Comparison of ENCODE assay signal across 20 cellular contexts in the genomic region with DNA sequence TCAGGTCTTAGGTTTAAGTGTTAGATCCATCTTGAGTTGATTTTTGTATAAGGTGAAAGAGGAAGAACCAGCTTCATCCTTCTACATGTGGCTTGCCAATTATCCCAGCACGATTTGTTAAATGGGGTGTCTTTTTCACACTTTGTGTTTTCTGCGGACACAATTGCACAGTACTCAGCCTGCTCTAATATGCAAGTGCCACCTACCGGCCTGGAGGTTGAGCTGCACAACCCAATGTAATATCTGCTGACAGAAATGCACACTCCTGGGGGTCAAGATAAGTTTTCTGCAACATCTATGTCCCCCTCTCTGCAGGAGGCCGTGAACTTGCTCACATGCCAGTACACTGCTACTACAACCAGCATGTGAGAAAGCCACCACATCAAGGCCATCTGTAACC.
A peak's percentile ranks its signal among the peaks of the same experiment; 100 is the strongest.
DNase-seq lines count a peak whose midpoint lies in the region; TF ChIP-seq lines count a peak whose summit lies in the region.
"Had no signal": no experiment of that assay in that cellular context is flagged by ENCODE, and none has a peak within 500 bp of the region (broad histone marks: within the 10 kb centered on the region; RNA-seq: fewer than 3 reads in every experiment).

No MANE protein-coding gene starts in this region.

- intact Hi-C loops in A673 (cut with micrococcal nuclease; ENCODE audit: unreplicated experiment): no loop called here
- intact Hi-C loops in activated T-helper 1 cell treated with anti-CD3 and anti-CD28 coated beads, Interleukin-12 subunit alpha, Interleukin-12 subunit beta, Interleukin-2, Interleukin-4 antibody, amounts not matched to agents 30 ng/mL and 10 ng/mL and 1 ng/mL, durations not matched to agents 14 hours and 24 hours and 36 hours (cut with micrococcal nuclease): no loop called here

- H3K27me3 Mint-ChIP-seq in activated T-helper 1 cell treated with anti-CD3 and anti-CD28 coated beads, Interleukin-12 subunit alpha, Interleukin-12 subunit beta, Interleukin-2, Interleukin-4 antibody, amounts not matched to agents 30 ng/mL and 10 ng/mL and 1 ng/mL, durations not matched to agents 14 hours and 24 hours and 36 hours (ENCODE audit: insufficient read depth): no peaks in the 10 kb centered on the region
- H3K27me3 Mint-ChIP-seq in neural progenitor cell (ENCODE audit: insufficient read depth, low read depth): no peaks in the 10 kb centered on the region
- H3K27me3 Mint-ChIP-seq: CD4-positive, CD25-positive, alpha-beta regulatory T cell had no signal

- H3K4me1 Mint-ChIP-seq in activated T-helper 1 cell treated with anti-CD3 and anti-CD28 coated beads, Interleukin-12 subunit alpha, Interleukin-12 subunit beta, Interleukin-2, Interleukin-4 antibody, amounts not matched to agents 30 ng/mL and 10 ng/mL and 1 ng/mL, durations not matched to agents 14 hours and 24 hours and 36 hours (ENCODE audit: low read depth): no peaks in the 10 kb centered on the region
- no peaks in the 10 kb centered on the region for H3K4me1 Mint-ChIP-seq in neural progenitor cell
- H3K4me1 Mint-ChIP-seq: CD4-positive, CD25-positive, alpha-beta regulatory T cell had no signal

- no peaks in the 10 kb centered on the region for H3K4me1 ChIP-seq in A673 (ENCODE audit: insufficient read depth, low read length, poor library complexity, severe bottlenecking)
- no peaks in the 10 kb centered on the region for H3K4me1 ChIP-seq in neural progenitor cell
- H3K4me1 ChIP-seq: SJCRH30 had no signal

- H2AFZ ChIP-seq in neural progenitor cell (replicated peaks): no peak overlapping the region
- H2AFZ ChIP-seq: GM23248 had no signal

- DNase-seq in A673 (ENCODE audit: low spot score) (peak; percentile 16), NB4 (ENCODE audit: low read depth) (peak; percentile 2), hippocampal formation (lab: John Stamatoyannopoulos, UW) (no peak), neural progenitor cell (ENCODE audit: low spot score) (no peak)
- no peak for DNase-seq in activated T-helper 1 cell treated with anti-CD3 and anti-CD28 coated beads, Interleukin-12 subunit alpha, Interleukin-12 subunit beta, Interleukin-2, Interleukin-4 antibody, amounts not matched to agents 30 ng/mL and 10 ng/mL and 1 ng/mL, durations not matched to agents 14 hours and 24 hours and 36 hours (ENCODE audit: low spot score)
- DNase-seq: ACHN; CD4-positive, CD25-positive, alpha-beta regulatory T cell; EL; GM23248; NCI-H1417; NCI-H1930; NCI-H2171; NCI-H446; NCI-H774; OCI-M1; SJCRH30 had no signal

- POLR2A ChIA-PET in A673 (lab: Charles Lee; ENCODE audit: low non-redundant PET): no interaction called here

- no peaks in the 10 kb centered on the region for H3K9me3 ChIP-seq in A673 (ENCODE audit: low read depth, low read length, poor library complexity, severe bottlenecking)
- H3K9me3 ChIP-seq in neural progenitor cell (ENCODE audit: low read depth): no peaks in the 10 kb centered on the region
- H3K9me3 ChIP-seq: SJCRH30 had no signal

- H3K27me3 ChIP-seq in A673 (replicated peaks; ENCODE audit: insufficient read depth, low read depth, low read length, poor library complexity) (no peaks in the 10 kb centered on the region), neural progenitor cell (no peaks in the 10 kb centered on the region)
- H3K27me3 ChIP-seq: SJCRH30 had no signal

- H3K79me2 ChIP-seq in neural progenitor cell (ENCODE audit: low read depth): no peaks in the 10 kb centered on the region

- H3K27ac Mint-ChIP-seq in activated T-helper 1 cell treated with anti-CD3 and anti-CD28 coated beads, Interleukin-12 subunit alpha, Interleukin-12 subunit beta, Interleukin-2, Interleukin-4 antibody, amounts not matched to agents 30 ng/mL and 10 ng/mL and 1 ng/mL, durations not matched to agents 14 hours and 24 hours and 36 hours: no peak overlapping the region
- H3K27ac Mint-ChIP-seq in neural progenitor cell: no peak overlapping the region
- H3K27ac Mint-ChIP-seq: CD4-positive, CD25-positive, alpha-beta regulatory T cell; T-helper 2 cell treated with Interferon-gamma antibody and Interleukin-4, amounts not matched to agents 5 μg/mL and 100 μg/mL, for 36 hours had no signal

- peak; percentile 40 for TF ChIP-seq CTCF in A673 (conservative IDR thresholded peaks at IDR 0.05; ENCODE audit: low read depth, low read length)
- TF ChIP-seq CTCF in GM12875 (IDR thresholded peaks at IDR 0.05; ENCODE audit: borderline replicate concordance, insufficient read depth, low read depth, low read length): peak; percentile 20; the same call in 1 of the 2 replicates
- TF ChIP-seq CTCF in NB4 (IDR thresholded peaks at IDR 0.05; ENCODE audit: low read depth, low read length): peak; percentile 18
- TF ChIP-seq CTCF in VCaP (conservative IDR thresholded peaks at IDR 0.05): peak; percentile 58
- no peak for TF ChIP-seq CTCF in neural progenitor cell (IDR thresholded peaks at IDR 0.05)

- CTCF ChIA-PET in A673 (lab: Charles Lee): no interaction called here

- no peaks in the 10 kb centered on the region for H3K36me3 ChIP-seq in A673 (ENCODE audit: insufficient read depth, low read length, poor library complexity, severe bottlenecking)
- H3K36me3 ChIP-seq in neural progenitor cell: no peaks in the 10 kb centered on the region
- H3K36me3 ChIP-seq: SJCRH30 had no signal

- no TSS peak for BruUV-seq in A673 (replicated peaks; lab: Mats Ljungman, UMichigan)

- H3K4me3 Mint-ChIP-seq in activated T-helper 1 cell treated with anti-CD3 and anti-CD28 coated beads, Interleukin-12 subunit alpha, Interleukin-12 subunit beta, Interleukin-2, Interleukin-4 antibody, amounts not matched to agents 30 ng/mL and 10 ng/mL and 1 ng/mL, durations not matched to agents 14 hours and 24 hours and 36 hours: no peak overlapping the region
- H3K4me3 Mint-ChIP-seq in neural progenitor cell: no peak overlapping the region
- H3K4me3 Mint-ChIP-seq: CD4-positive, CD25-positive, alpha-beta regulatory T cell; T-helper 2 cell treated with Interferon-gamma antibody and Interleukin-4, amounts not matched to agents 5 μg/mL and 100 μg/mL, for 36 hours had no signal

- H3K9ac ChIP-seq in neural progenitor cell: no peak overlapping the region
- H3K9ac ChIP-seq: GM23248, KMS-11 had no signal

- no peak for TF ChIP-seq POLR2A in NB4 (IDR thresholded peaks at IDR 0.05; ENCODE audit: extremely low read depth, insufficient read length)

- no peaks in the 10 kb centered on the region for H4K20me1 ChIP-seq in neural progenitor cell (ENCODE audit: low read depth)

- no peak overlapping the region for H3K4me2 ChIP-seq in neural progenitor cell
- H3K4me2 ChIP-seq: KMS-11 had no signal

- no peaks in the 10 kb centered on the region for H3F3A ChIP-seq in neural progenitor cell (ENCODE audit: low read depth)

- H3K4me3 ChIP-seq in A673 (ENCODE audit: low read depth, low read length, poor library complexity, severe bottlenecking) (no peak overlapping the region), GM12875 (ENCODE audit: low read depth, low read length) (no peak overlapping the region), NB4 (ENCODE audit: low read depth, low read length) (no peak overlapping the region), neural progenitor cell (no peak overlapping the region)
- H3K4me3 ChIP-seq: GM23248, SJCRH30 had no signal

- no peaks in the 10 kb centered on the region for H3K36me3 Mint-ChIP-seq in activated T-helper 1 cell treated with anti-CD3 and anti-CD28 coated beads, Interleukin-12 subunit alpha, Interleukin-12 subunit beta, Interleukin-2, Interleukin-4 antibody, amounts not matched to agents 30 ng/mL and 10 ng/mL and 1 ng/mL, durations not matched to agents 14 hours and 24 hours and 36 hours (ENCODE audit: low read depth)
- no peaks in the 10 kb centered on the region for H3K36me3 Mint-ChIP-seq in neural progenitor cell
- H3K36me3 Mint-ChIP-seq: CD4-positive, CD25-positive, alpha-beta regulatory T cell had no signal

- H3K9me3 Mint-ChIP-seq in activated T-helper 1 cell treated with anti-CD3 and anti-CD28 coated beads, Interleukin-12 subunit alpha, Interleukin-12 subunit beta, Interleukin-2, Interleukin-4 antibody, amounts not matched to agents 30 ng/mL and 10 ng/mL and 1 ng/mL, durations not matched to agents 14 hours and 24 hours and 36 hours: peaks cover 10% of the 10 kb centered on the region
- H3K9me3 Mint-ChIP-seq in neural progenitor cell: peaks cover 2% of the 10 kb centered on the region

- H3K27ac ChIP-seq in A673 (ENCODE audit: low read depth, low read length, poor library complexity, severe bottlenecking): no peak overlapping the region
- H3K27ac ChIP-seq in VCaP: no peak overlapping the region
- no peak overlapping the region for H3K27ac ChIP-seq in neural progenitor cell
- H3K27ac ChIP-seq: GM23248, KMS-11, SJCRH30 had no signal

Comparison
In these comparisons a context has a peak if more than half of its experiments do, and no peak if none do; other contexts are left out.
1. DNase-seq: peak in A673 (single experiment) and NB4 (single experiment); none in activated T-helper 1 cell treated with anti-CD3 and anti-CD28 coated beads, Interleukin-12 subunit alpha, Interleukin-12 subunit beta, Interleukin-2, Interleukin-4 antibody, amounts not matched to agents 30 ng/mL and 10 ng/mL and 1 ng/mL, durations not matched to agents 14 hours and 24 hours and 36 hours (single experiment), hippocampal formation (0 of 2) and neural progenitor cell (single experiment).